8 cellular contexts compared by ENCODE assay signal in genomic region chr17:44501866-44502265, GRCh38. TPM values are rescaled to one million over a fixed set of nuclear protein-coding genes. Genes with fewer than 3 reads are reported as not detected.
DNase-seq lines count a peak whose midpoint lies in the region; ATAC-seq and TF ChIP-seq lines count a peak whose summit lies in the region.

No MANE protein-coding gene starts in this region.

- H3K36me3 Mint-ChIP-seq in Calu3 (ENCODE audit: insufficient read depth, unreplicated experiment): peaks cover 33% of the 10 kb centered on the region
- no peaks in the 10 kb centered on the region for H3K36me3 Mint-ChIP-seq in chondrocyte (ENCODE audit: low read depth)
- peaks cover 0 to 10% (median 2%) of the 10 kb centered on the region in 5 donors for H3K36me3 Mint-ChIP-seq in naive thymus-derived CD4-positive, alpha-beta T cell

- POLR2A ChIA-PET in naive thymus-derived CD4-positive, alpha-beta T cell (lab: Charles Lee): no interaction called here

- peaks cover 11% of the 10 kb centered on the region; the same call in 1 of the 2 replicates for H3K36me3 ChIP-seq in MG63
- peaks cover 0 to 7% (median 0%) of the 10 kb centered on the region in 3 experiments for H3K36me3 ChIP-seq in naive thymus-derived CD4-positive, alpha-beta T cell (ENCODE audit: control insufficient read depth in 2 of 3, insufficient read depth in 3 of 3, low read length in 3 of 3)

- peak overlapping the region; percentile 96 for H3K4me3 Mint-ChIP-seq in Calu3 (ENCODE audit: low read depth, unreplicated experiment)
- H3K4me3 Mint-ChIP-seq in chondrocyte (ENCODE audit: unreplicated experiment): peak overlapping the region; percentile 99
- peak overlapping the region; percentile 92 to 99 (median 98) for H3K4me3 Mint-ChIP-seq in naive thymus-derived CD4-positive, alpha-beta T cell

- intact Hi-C loops in Calu3 (cut with micrococcal nuclease; ENCODE audit: unreplicated experiment): no loop called here
- intact Hi-C loops in naive thymus-derived CD4-positive, alpha-beta T cell (cut with micrococcal nuclease): loop anchor here (2.0 to 10.0 kb wide), 7 partner anchors 55 to 487 kb away; partner anchors contain the start of genes FZD2 (in 1 of the 2), KIF18B (in 1 of the 2), TMEM101 (in 1 of the 2) and TMUB2 (in 1 of the 2)

- H3K27me3 Mint-ChIP-seq in Calu3 (ENCODE audit: unreplicated experiment): no peaks in the 10 kb centered on the region
- no peaks in the 10 kb centered on the region for H3K27me3 Mint-ChIP-seq in chondrocyte (ENCODE audit: low read depth)
- peaks cover 0 to 4% (median 2%) of the 10 kb centered on the region in 5 donors for H3K27me3 Mint-ChIP-seq in naive thymus-derived CD4-positive, alpha-beta T cell

- H3K27ac Mint-ChIP-seq in Calu3 (ENCODE audit: unreplicated experiment): peak overlapping the region; percentile 97
- peak overlapping the region; percentile 99 for H3K27ac Mint-ChIP-seq in chondrocyte (ENCODE audit: unreplicated experiment)
- peak overlapping the region in 8 of 9 donors; percentile 91 to 99 (median 97) for H3K27ac Mint-ChIP-seq in naive thymus-derived CD4-positive, alpha-beta T cell

- no peaks in the 10 kb centered on the region for H3K27me3 ChIP-seq in MG63
- no peaks in the 10 kb centered on the region for H3K27me3 ChIP-seq in naive thymus-derived CD4-positive, alpha-beta T cell (ENCODE audit: control insufficient read depth in 2 of 2, insufficient read depth in 2 of 2, low read length in 2 of 2)

- DNase-seq in Calu3 (no peak), MG63 (no peak), chondrocyte (ENCODE audit: low spot score) (no peak), D341Med (ENCODE audit: low spot score) (no peak), NOMO-1 treated with dmso at 0.1 percent for 144 hours (lab: John Stamatoyannopoulos, UW; ENCODE audit: unreplicated experiment) (no peak), superior temporal gyrus (ENCODE audit: extremely low spot score) (no peak)
- no peak for DNase-seq in naive thymus-derived CD4-positive, alpha-beta T cell

- ATAC-seq in naive thymus-derived CD4-positive, alpha-beta T cell: no peak
- ATAC-seq in GM21723 (IDR thresholded peaks at IDR 0.05; ENCODE audit: unreplicated experiment): no peak

- no TSS peak for BruUV-seq in Calu3 (replicated peaks; lab: Mats Ljungman, UMichigan)

- TF ChIP-seq CTCF in Calu3 (IDR thresholded peaks at IDR 0.05; ENCODE audit: unreplicated experiment): no peak
- no peak for TF ChIP-seq CTCF in chondrocyte (IDR thresholded peaks at IDR 0.05)

- H3K4me1 Mint-ChIP-seq in Calu3 (ENCODE audit: low read depth, unreplicated experiment) (peaks cover 25% of the 10 kb centered on the region), chondrocyte (ENCODE audit: low read depth) (peaks cover 50% of the 10 kb centered on the region)
- peaks cover 35 to 63% (median 51%) of the 10 kb centered on the region in 7 donors for H3K4me1 Mint-ChIP-seq in naive thymus-derived CD4-positive, alpha-beta T cell

- H3K4me1 ChIP-seq in naive thymus-derived CD4-positive, alpha-beta T cell (ENCODE audit: control insufficient read depth in 2 of 2, insufficient read depth in 2 of 2, low read length in 2 of 2): peaks cover 18 to 28% of the 10 kb centered on the region in 2 donors

- CTCF ChIA-PET in Calu3 (lab: Charles Lee): interaction anchor here (0.8 to 1.7 kb wide), 2 partner anchors 21 to 187 kb away, joined by 3 to 5 read pairs; no protein-coding TSS in a partner anchor
- CTCF ChIA-PET in naive thymus-derived CD4-positive, alpha-beta T cell (lab: Charles Lee): no interaction called here

- H3K27ac ChIP-seq in naive thymus-derived CD4-positive, alpha-beta T cell (ENCODE audit: low read depth, low read length): peak overlapping the region; percentile 93

- H3K9me3 ChIP-seq in MG63: no peaks in the 10 kb centered on the region
- no peaks in the 10 kb centered on the region for H3K9me3 ChIP-seq in naive thymus-derived CD4-positive, alpha-beta T cell (ENCODE audit: control insufficient read depth in 2 of 3, low read length in 3 of 3)

- H3K4me3 ChIP-seq in MG63: peak overlapping the region; percentile 91
- H3K4me3 ChIP-seq in naive thymus-derived CD4-positive, alpha-beta T cell (ENCODE audit: low read length): peak overlapping the region; percentile 84

- no peaks in the 10 kb centered on the region for H3K9me3 Mint-ChIP-seq in Calu3 (ENCODE audit: low read depth, unreplicated experiment)
- no peaks in the 10 kb centered on the region for H3K9me3 Mint-ChIP-seq in chondrocyte (ENCODE audit: low read depth)
- H3K9me3 Mint-ChIP-seq in naive thymus-derived CD4-positive, alpha-beta T cell: no peaks in the 10 kb centered on the region

RNA-seq across cellular contexts. Expression of gene GPATCH8, which starts 1.3 kb away (rescaled TPM):
- total RNA-seq in Calu3 (2022) (57.8 and 60.1 TPM in 2 replicates), chondrocyte (31.1 to 47.0 TPM (median 35.5 TPM) in 3 replicates)
- 5.2 and 5.5 TPM in 2 replicates for total RNA-seq in MG63 (2014; rRNA removed; shearing (Covaris generic); ENCODE audit: low replicate concordance)
- total RNA-seq in naive thymus-derived CD4-positive, alpha-beta T cell: 10 to 100 TPM; 45.0 to 88.5 (median 82.9) TPM
- polyA plus RNA-seq in naive thymus-derived CD4-positive, alpha-beta T cell: 10 to 100 TPM; 40.2 to 59.1 TPM

RNA-seq across cellular contexts. Expression of gene FZD2, which starts 55.4 kb away (rescaled TPM):
- total RNA-seq in Calu3 (2022) (28.5 and 35.8 TPM in 2 replicates), chondrocyte (103 to 127 TPM (median 108 TPM) in 3 replicates)
- total RNA-seq in MG63 (2014; rRNA removed; shearing (Covaris generic); ENCODE audit: low replicate concordance): 29.6 and 46.3 TPM in 2 replicates
- 1 to 10 TPM in 1 of 5 experiments, under 1 TPM in 2, not detected in 2; 0.16 to 1.7 (median 0.19) TPM for total RNA-seq in naive thymus-derived CD4-positive, alpha-beta T cell
- polyA plus RNA-seq in naive thymus-derived CD4-positive, alpha-beta T cell: under 1 TPM in 1 of 2 donors, not detected in 1; 0.13 TPM

Comparison
In these comparisons a context has a peak if more than half of its experiments do, and no peak if none do; other contexts are left out.
1. RNA of gene FZD2, which starts 55.4 kb away (total RNA-seq): 103 to 127 TPM in chondrocyte, 29.6 to 46.3 TPM in MG63 and 28.5 to 35.8 TPM in Calu3; 0.16 to 1.7 TPM in naive thymus-derived CD4-positive, alpha-beta T cell; every median in the first group is over 10 times any median in the second.
2. Peak in every context shown above with its lines, with median percentiles within 50 percentile points of each other: H3K27ac Mint-ChIP-seq and H3K4me3 Mint-ChIP-seq.